ENCODE assay signal across 20 cellular contexts in the genomic region with DNA sequence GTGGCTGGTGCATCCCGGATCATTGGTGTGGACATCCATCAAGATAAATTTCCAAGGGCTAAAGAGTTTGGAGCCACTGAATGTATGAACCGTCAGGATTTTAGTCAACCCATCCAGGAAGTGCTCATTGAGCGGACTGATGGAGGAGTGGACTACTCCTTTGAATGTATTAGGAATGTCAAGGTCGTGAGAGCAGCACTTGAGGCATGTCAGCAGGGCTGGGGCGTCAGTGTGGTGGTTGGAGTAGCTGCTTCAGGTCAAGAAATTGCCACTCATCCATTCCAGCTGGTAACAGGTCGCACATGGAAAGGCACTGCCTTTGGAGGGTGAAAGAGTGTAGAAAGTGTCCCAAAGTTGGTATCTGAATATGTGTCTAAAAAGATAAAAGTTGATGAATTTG.
"Had no signal": no experiment of that assay in that cellular context is flagged by ENCODE, and none has a peak within 500 bp of the region (broad histone marks: within the 10 kb centered on the region; RNA-seq: fewer than 3 reads in every experiment).

No MANE protein-coding gene starts in this region.

- H3K27me3 ChIP-seq: colonic mucosa, esophagus squamous epithelium, gastrocnemius medialis, left lung had no signal

- H3K36me3 ChIP-seq: colonic mucosa, esophagus squamous epithelium, gastrocnemius medialis, heart right ventricle, left lung, lower lobe of right lung had no signal

- H3K27ac ChIP-seq: colonic mucosa, epithelial cell of prostate, esophagus squamous epithelium, gastrocnemius medialis, heart right ventricle, left lung, lower lobe of right lung had no signal

- H3K9me3 ChIP-seq: colonic mucosa, esophagus squamous epithelium, gastrocnemius medialis, lower lobe of right lung had no signal

- H3K4me3 ChIP-seq: colonic mucosa, esophagus squamous epithelium, gastrocnemius medialis, heart right ventricle, left lung, lower lobe of right lung had no signal

- DNase-seq: colonic mucosa; cortex of kidney; effector CD8-positive, alpha-beta T cell; effector memory CD8-positive, alpha-beta T cell; endodermal cell; erythroblast; esophagus squamous epithelium; foreskin fibroblast; foreskin melanocyte; gastrocnemius medialis; glutamatergic neuron; heart right ventricle; hippocampal formation; left cardiac atrium; left ventricle myocardium superior; lower lobe of right lung; mesenchymal stem cell; midbrain had no signal

- H3K4me1 ChIP-seq: colonic mucosa, esophagus squamous epithelium, gastrocnemius medialis, heart right ventricle, left lung, lower lobe of right lung had no signal
